Comparison of ENCODE assay signal across 8 cellular contexts in genomic region chr1:6127587-6128163, GRCh38. TPM values are rescaled to one million over a fixed set of nuclear protein-coding genes. Genes with fewer than 3 reads are reported as not detected.
DNase-seq lines count a peak whose midpoint lies in the region; ATAC-seq and TF ChIP-seq lines count a peak whose summit lies in the region.

No MANE protein-coding gene starts in this region.

- no peak for TF ChIP-seq EP300 in stomach (IDR thresholded peaks at IDR 0.05)

- no peak for TF ChIP-seq POLR2A in stomach (IDR thresholded peaks at IDR 0.05)

- H3K27me3 ChIP-seq in stomach, result peaks cover 0 to 45% (median 6%) of the 10 kb centered on the region in 3 donors

- peaks cover 0 to 11% (median 8%) of the 10 kb centered on the region in 4 donors for H3K9me3 ChIP-seq in stomach

- WGBS in stomach, 5 donors, result 12 to 23% (median 20%) methylated on average over 23 to 40 of the region's 41 CpGs

- H3K36me3 ChIP-seq in stomach, result no peaks in the 10 kb centered on the region

- intact Hi-C loops in stomach (cut with DNase I; ENCODE audit: low total_unique reads), result no loop called here

- ATAC-seq in esophagus mucosa (peak; percentile 90), GM18873 (IDR thresholded peaks at IDR 0.05; ENCODE audit: low FRiP score, unreplicated experiment) (no peak)

- no peak overlapping the region for H3K27ac ChIP-seq in stomach

- H3K4me1 ChIP-seq in stomach, result peaks cover 6 to 12% (median 9%) of the 10 kb centered on the region in 4 donors

- DNase-seq in DMS53 treated with DMSO at 0.1 percent for 48 hours (lab: John Stamatoyannopoulos, UW; ENCODE audit: unreplicated experiment) (peak; percentile 73), NCI-H2196 treated with DMSO at 0.1 percent for 48 hours (lab: John Stamatoyannopoulos, UW; ENCODE audit: unreplicated experiment) (peak; percentile 57), occipital lobe (lab: John Stamatoyannopoulos, UW) (peak; percentile 40), stomach (peak; percentile 63), GF-D8 (lab: John Stamatoyannopoulos, UW) (no peak)
- DNase-seq in activated CD8-positive, alpha-beta memory T cell treated with anti-CD3 and anti-CD28 coated beads, Interleukin-2, amount 50 U/mL, for 24 hours (ENCODE audit: extremely low read depth), result peak; percentile 39

- H3K4me3 ChIP-seq in stomach, result no peak overlapping the region

- no peak for TF ChIP-seq CTCF in stomach (IDR thresholded peaks at IDR 0.05)

RNA-seq across cellular contexts. Expression of gene CHD5, which starts 52.4 kb away (rescaled TPM):
- total RNA-seq in esophagus mucosa (0.04 TPM), occipital lobe (40.9 TPM), stomach (under 1 TPM in 4 of 5 donors, not detected in 1; 0.29 to 0.92 (median 0.37) TPM)
- under 1 TPM; 0.06 to 0.83 (median 0.15) TPM for polyA plus RNA-seq in stomach

Comparison
In these comparisons a context has a peak if more than half of its experiments do, and no peak if none do; other contexts are left out.
1. RNA of gene CHD5, which starts 52.4 kb away (total RNA-seq): 40.9 TPM in occipital lobe (single experiment); 0.29 to 0.92 TPM in stomach and 0.04 TPM in esophagus mucosa (single experiment); every median in the first group is over 10 times any median in the second.